ENCODE assay signal across 9 cellular contexts in the genomic region with DNA sequence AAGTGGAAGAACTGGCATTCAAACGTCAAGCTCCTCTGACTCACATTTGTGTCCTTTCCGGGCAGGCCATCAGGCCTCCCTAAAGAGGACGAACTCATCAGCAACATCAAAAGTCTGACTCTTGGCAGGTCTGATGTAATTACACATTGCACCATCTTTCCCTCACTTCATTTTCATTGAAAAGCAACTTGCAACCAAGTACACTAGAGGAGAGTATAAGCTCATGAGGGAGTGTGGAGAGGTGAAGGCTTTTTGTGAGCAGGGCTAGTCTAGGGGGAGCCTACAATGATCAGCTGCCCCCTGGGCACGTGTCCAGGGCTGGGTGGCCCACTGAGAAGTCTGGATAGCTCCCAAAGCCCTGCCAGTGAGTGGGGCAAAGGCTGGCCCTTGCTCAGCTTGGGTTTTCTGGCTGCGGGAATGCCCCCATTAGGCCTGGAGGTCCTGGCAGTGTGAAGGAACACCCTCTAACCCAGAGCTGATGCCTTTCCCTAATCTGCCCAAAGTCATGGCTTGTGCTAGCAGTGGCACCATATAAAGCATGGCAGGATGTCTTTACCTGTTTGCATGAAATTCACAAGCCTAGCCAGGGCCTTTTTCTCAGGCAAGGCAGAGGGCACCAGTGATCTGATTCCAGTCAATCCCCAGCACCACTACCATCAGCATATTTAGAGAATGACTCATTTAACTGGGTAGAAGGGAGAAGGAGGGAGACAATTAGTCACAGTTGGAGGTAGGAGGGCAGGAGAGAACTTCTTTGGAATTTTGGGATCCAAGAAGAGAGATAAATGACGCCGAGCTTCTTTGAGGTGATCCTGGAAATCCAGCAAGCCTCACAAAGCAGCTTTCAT. TPM values are rescaled to one million over a fixed set of nuclear protein-coding genes. Genes with fewer than 3 reads are reported as not detected.
DNase-seq lines count a peak whose midpoint lies in the region; ATAC-seq, FAIRE-seq and TF ChIP-seq lines count a peak whose summit lies in the region.
"Had no signal": no experiment of that assay in that cellular context is flagged by ENCODE, and none has a peak within 500 bp of the region (broad histone marks: within the 10 kb centered on the region; RNA-seq: fewer than 3 reads in every experiment).

No MANE protein-coding gene starts in this region.

- H3K9me3 Mint-ChIP-seq in activated naive CD4-positive, alpha-beta T cell treated with anti-CD3 and anti-CD28 coated beads, Interleukin-2, amount 10 ng/mL, durations not matched to agents 7 days and 5 days, result no peaks in the 10 kb centered on the region
- no peaks in the 10 kb centered on the region for H3K9me3 Mint-ChIP-seq in type B pancreatic cell

- no peaks in the 10 kb centered on the region for H3K27me3 ChIP-seq in gastrocnemius medialis

- CTCF ChIA-PET in activated naive CD4-positive, alpha-beta T cell treated with anti-CD3 and anti-CD28 coated beads, Interleukin-2, amount 10 ng/mL, durations not matched to agents 7 days and 5 days (lab: Charles Lee), result interaction anchor here (0.7 to 4.8 kb wide), 13 partner anchors 9 to 617 kb away, joined by 3 to 26 read pairs (median 3); partner anchors contain the start of gene DAW1

- TF ChIP-seq CTCF in foreskin fibroblast (IDR thresholded peaks at IDR 0.05; ENCODE audit: low read depth, low read length), result no peak
- TF ChIP-seq CTCF in gastrocnemius medialis (IDR thresholded peaks at IDR 0.05 in 4 of 5, conservative IDR thresholded peaks at IDR 0.05 in 1 of 5), result no peak
- TF ChIP-seq CTCF in type B pancreatic cell (conservative IDR thresholded peaks at IDR 0.05), result no peak

- no peak overlapping the region for H3K27ac Mint-ChIP-seq in activated naive CD4-positive, alpha-beta T cell treated with anti-CD3 and anti-CD28 coated beads, Interleukin-2, amount 10 ng/mL, durations not matched to agents 7 days and 5 days
- no peak overlapping the region for H3K27ac Mint-ChIP-seq in type B pancreatic cell

- no peaks in the 10 kb centered on the region for H3K4me1 Mint-ChIP-seq in activated naive CD4-positive, alpha-beta T cell treated with anti-CD3 and anti-CD28 coated beads, Interleukin-2, amount 10 ng/mL, durations not matched to agents 7 days and 5 days
- no peaks in the 10 kb centered on the region for H3K4me1 Mint-ChIP-seq in type B pancreatic cell (ENCODE audit: unreplicated experiment)

- H3K4me3 ChIP-seq in foreskin fibroblast (ENCODE audit: low read depth in 1 of 2, low read length in 2 of 2), result no peak overlapping the region
- H3K4me3 ChIP-seq in gastrocnemius medialis, result no peak overlapping the region

- H3K9me3 ChIP-seq in gastrocnemius medialis, result no peaks in the 10 kb centered on the region

- FAIRE-seq in H54 (lab: Jason Lieb, UNC), result peak; percentile 96

- H3K4me3 Mint-ChIP-seq in activated naive CD4-positive, alpha-beta T cell treated with anti-CD3 and anti-CD28 coated beads, Interleukin-2, amount 10 ng/mL, durations not matched to agents 7 days and 5 days, result no peak overlapping the region
- no peak overlapping the region for H3K4me3 Mint-ChIP-seq in type B pancreatic cell

- H3K36me3 Mint-ChIP-seq in activated naive CD4-positive, alpha-beta T cell treated with anti-CD3 and anti-CD28 coated beads, Interleukin-2, amount 10 ng/mL, durations not matched to agents 7 days and 5 days, result no peaks in the 10 kb centered on the region
- H3K36me3 Mint-ChIP-seq in type B pancreatic cell, result no peaks in the 10 kb centered on the region

- no peak overlapping the region for H3K27ac ChIP-seq in gastrocnemius medialis

- peaks cover 5% of the 10 kb centered on the region for H3K27me3 Mint-ChIP-seq in activated naive CD4-positive, alpha-beta T cell treated with anti-CD3 and anti-CD28 coated beads, Interleukin-2, amount 10 ng/mL, durations not matched to agents 7 days and 5 days
- H3K27me3 Mint-ChIP-seq in type B pancreatic cell, result peaks cover 11% of the 10 kb centered on the region

- ATAC-seq in gastrocnemius medialis (peak; percentile 46 to 58), HG03439 (IDR thresholded peaks at IDR 0.05; ENCODE audit: unreplicated experiment) (no peak)

- H3K36me3 ChIP-seq in gastrocnemius medialis, result no peaks in the 10 kb centered on the region

- DNase-seq in H54 (ENCODE audit: insufficient read length, low spot score) (peak; percentile 92), SK-MEL-5 (ENCODE audit: low read depth, low spot score) (peak; percentile 59), foreskin fibroblast (peak; percentile 86 to 88), gastrocnemius medialis (peak in 1 of 2 donors; percentile 47), cerebellar cortex (ENCODE audit: low spot score) (no peak), type B pancreatic cell (ENCODE audit: extremely low spot score, unreplicated experiment) (no peak)
- DNase-seq in activated naive CD4-positive, alpha-beta T cell treated with anti-CD3 and anti-CD28 coated beads, Interleukin-2, amount 10 ng/mL, durations not matched to agents 7 days and 5 days, result no peak
- DNase-seq: activated naive CD4-positive, alpha-beta T cell treated with Interleukin-2 at 50 U/mL for 16 hours had no signal

- in situ Hi-C loops in SK-MEL-5 (cut with HindIII; ENCODE audit: low pct_unique_long_range_greater_than_20kb, low sequenced_read_pairs), result no loop called here
- in situ Hi-C loops in gastrocnemius medialis (cut with MboI; ENCODE audit: low sequenced_read_pairs in 4 of 4), result no loop called here

- TF ChIP-seq POLR2A in H54 (IDR thresholded peaks at IDR 0.05; ENCODE audit: low read depth, low read length) (no peak), gastrocnemius medialis (IDR thresholded peaks at IDR 0.05) (no peak)

- intact Hi-C loops in gastrocnemius medialis (cut with DNase I; ENCODE audit: low total_unique reads), result no loop called here

- no peaks in the 10 kb centered on the region for H3K4me1 ChIP-seq in gastrocnemius medialis

RNA-seq across cellular contexts. Expression of gene DAW1, which starts 8.5 kb away (rescaled TPM):
- 0.08 TPM in 1 of 2 replicates, not detected in the other for total RNA-seq in SK-MEL-5 (2014; rRNA removed; shearing (Covaris generic))
- polyA plus RNA-seq in SK-MEL-5 (2015; cell fraction: cytosol; rRNA removed), result 0.23 and 1.7 TPM in 2 replicates
- not detected in 2 replicates for polyA plus RNA-seq in SK-MEL-5 (2015; cell fraction: nucleus; rRNA removed)
- total RNA-seq in gastrocnemius medialis, result not detected
- 0.80 TPM in 1 of 2 replicates, not detected in the other for total RNA-seq in type B pancreatic cell (ENCODE audit: low replicate concordance)

RNA-seq across cellular contexts. Expression of gene CCL20, which starts 49.3 kb away (rescaled TPM):
- 0.96 and 2.7 TPM in 2 replicates for total RNA-seq in SK-MEL-5 (2014; rRNA removed; shearing (Covaris generic))
- polyA plus RNA-seq in SK-MEL-5 (2015; cell fraction: cytosol; rRNA removed), result 2.0 and 2.6 TPM in 2 replicates
- 4.9 and 5.6 TPM in 2 replicates for polyA plus RNA-seq in SK-MEL-5 (2015; cell fraction: nucleus; rRNA removed)
- total RNA-seq in gastrocnemius medialis (1 to 10 TPM in 1 of 4 donors, under 1 TPM in 1, not detected in 2; 0.40 to 1.5 TPM), type B pancreatic cell (ENCODE audit: low replicate concordance) (1.7 and 3.2 TPM in 2 replicates)

Comparison
In these comparisons a context has a peak if more than half of its experiments do, and no peak if none do; other contexts are left out.
1. DNase-seq: peak in H54 (single experiment), SK-MEL-5 (single experiment) and foreskin fibroblast (2 of 2); none in activated naive CD4-positive, alpha-beta T cell treated with anti-CD3 and anti-CD28 coated beads, Interleukin-2, amount 10 ng/mL, durations not matched to agents 7 days and 5 days (single experiment), cerebellar cortex (single experiment) and type B pancreatic cell (single experiment).